21 cellular contexts compared by ENCODE assay signal in the genomic region with DNA sequence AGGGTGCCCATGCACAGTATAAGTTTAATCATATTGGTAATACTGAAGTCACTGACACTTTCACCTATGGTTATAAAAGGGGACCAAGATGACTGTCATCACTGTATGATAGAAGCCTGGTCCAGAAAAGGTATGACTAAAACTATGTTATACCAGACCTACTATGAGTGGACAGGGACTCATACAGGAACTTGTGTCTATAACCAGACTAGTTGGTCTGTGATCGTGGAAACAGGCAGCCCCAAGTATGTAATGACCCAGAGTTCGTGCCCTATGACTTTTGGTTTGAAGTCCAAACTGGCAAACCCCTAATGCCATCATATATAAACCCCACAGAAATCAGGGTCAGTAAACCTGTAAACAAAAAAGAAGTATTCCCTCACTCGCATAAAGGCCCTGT.
"Had no signal": no experiment of that assay in that cellular context is flagged by ENCODE, and none has a peak within 500 bp of the region (broad histone marks: within the 10 kb centered on the region; RNA-seq: fewer than 3 reads in every experiment).

No MANE protein-coding gene starts in this region.

- H3K27ac ChIP-seq: epithelial cell of prostate, esophagus muscularis mucosa, gastrocnemius medialis, heart right ventricle, psoas muscle, right lobe of liver, tibial nerve, upper lobe of right lung, vagina had no signal

- H3K4me3 Mint-ChIP-seq: dendritic cell treated with granulocyte-macrophage colony-stimulating factor and Interleukin-4, amounts not matched to agents 40 ng/mL and 50 ng/mL, for 4 days; effector memory CD8-positive, alpha-beta T cell; naive thymus-derived CD4-positive, alpha-beta T cell; nephron progenitor cell had no signal

- H3K27me3 ChIP-seq: esophagus muscularis mucosa, gastrocnemius medialis, heart right ventricle, right lobe of liver, tibial nerve, upper lobe of right lung, vagina had no signal

- DNase-seq: effector memory CD8-positive, alpha-beta T cell; gastrocnemius medialis; heart right ventricle; hypothalamus; islet precursor cell; mammary epithelial cell; naive thymus-derived CD4-positive, alpha-beta T cell; nephron progenitor cell; psoas muscle; retina; right lobe of liver; stimulated activated CD4-positive, alpha-beta T cell treated with anti-CD3 and anti-CD28 coated beads, Interleukin-2, amount 100 ng/mL, for 24 hours; stimulated activated CD4-positive, alpha-beta T cell treated with anti-CD3 and anti-CD28 coated beads, Interleukin-4, amount 100 ng/mL, for 4 hours; stimulated activated naive CD4-positive, alpha-beta T cell; upper lobe of right lung had no signal

- H3K4me3 ChIP-seq: esophagus muscularis mucosa, gastrocnemius medialis, heart right ventricle, psoas muscle, right lobe of liver, tibial nerve, upper lobe of right lung, vagina had no signal

- H3K36me3 ChIP-seq: gastrocnemius medialis, right lobe of liver, tibial nerve, upper lobe of right lung, vagina had no signal

- H3K4me1 Mint-ChIP-seq: nephron progenitor cell had no signal

- ATAC-seq: effector memory CD8-positive, alpha-beta T cell; gastrocnemius medialis; heart right ventricle; left lobe of liver; naive thymus-derived CD4-positive, alpha-beta T cell; psoas muscle; right lobe of liver; upper lobe of right lung had no signal

- H3K4me1 ChIP-seq: gastrocnemius medialis, heart right ventricle, psoas muscle, right lobe of liver, upper lobe of right lung, vagina had no signal

- H3K27me3 Mint-ChIP-seq: dendritic cell treated with granulocyte-macrophage colony-stimulating factor and Interleukin-4, amounts not matched to agents 40 ng/mL and 50 ng/mL, for 4 days; effector memory CD8-positive, alpha-beta T cell; naive thymus-derived CD4-positive, alpha-beta T cell had no signal

- H3K9me3 Mint-ChIP-seq: dendritic cell treated with granulocyte-macrophage colony-stimulating factor and Interleukin-4, amounts not matched to agents 40 ng/mL and 50 ng/mL, for 4 days; effector memory CD8-positive, alpha-beta T cell; naive thymus-derived CD4-positive, alpha-beta T cell; nephron progenitor cell had no signal

- H3K9me3 ChIP-seq: esophagus muscularis mucosa, gastrocnemius medialis, heart right ventricle, psoas muscle, right lobe of liver, tibial nerve, upper lobe of right lung, vagina had no signal

- H3K27ac Mint-ChIP-seq: dendritic cell treated with granulocyte-macrophage colony-stimulating factor and Interleukin-4, amounts not matched to agents 40 ng/mL and 50 ng/mL, for 4 days; nephron progenitor cell had no signal
